In the genomic region with DNA sequence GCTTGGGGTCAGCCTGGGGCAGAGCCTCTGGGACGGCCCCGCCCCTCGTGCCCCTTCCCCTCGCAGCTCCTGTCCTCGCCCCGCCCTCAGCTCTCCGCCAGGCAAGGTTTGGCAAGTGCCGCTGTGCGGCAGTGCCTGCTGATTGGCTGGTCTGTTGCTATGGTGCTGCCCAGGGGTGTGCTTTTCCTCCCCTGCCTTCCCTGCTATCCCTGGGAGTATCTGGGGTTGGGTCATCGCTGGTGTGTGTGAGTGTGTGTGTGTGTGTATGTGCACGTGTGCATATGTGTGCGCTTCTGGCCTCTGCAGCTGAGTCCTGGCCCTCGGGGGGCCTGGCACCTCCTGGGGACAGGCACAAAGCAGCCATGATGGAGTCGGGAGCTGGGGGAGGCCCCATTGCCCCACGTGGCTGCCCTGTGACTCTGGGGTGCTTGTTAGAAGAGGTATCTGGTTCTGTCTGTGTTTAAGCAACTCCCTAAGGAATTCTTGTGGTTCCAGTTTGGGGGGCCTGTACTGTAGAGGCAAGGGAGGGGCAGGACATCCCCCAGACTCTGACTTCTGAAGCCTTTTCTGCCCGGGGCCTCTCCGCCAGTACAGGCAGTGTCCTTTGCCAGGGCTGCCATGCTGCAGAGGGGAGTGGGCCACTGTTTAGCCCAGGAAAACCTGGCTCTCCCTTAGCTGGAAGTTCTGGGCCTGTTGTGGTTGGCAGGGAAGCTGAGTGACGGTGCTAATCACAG, we compare ENCODE assay signal across 16 cellular contexts. TPM values are rescaled to one million over a fixed set of nuclear protein-coding genes. Genes with fewer than 3 reads are reported as not detected.
A peak's percentile ranks its signal among the peaks of the same experiment; 100 is the strongest.
DNase-seq lines count a peak whose midpoint lies in the region; ATAC-seq and TF ChIP-seq lines count a peak whose summit lies in the region.
"Had no signal": no experiment of that assay in that cellular context is flagged by ENCODE, and none has a peak within 500 bp of the region (broad histone marks: within the 10 kb centered on the region; RNA-seq: fewer than 3 reads in every experiment).

No MANE protein-coding gene starts in this region.

- CTCF ChIA-PET in IMR-90 (lab: Yijun Ruan, JAX), result no interaction called here
- CTCF ChIA-PET in PC-9 (lab: Charles Lee), result no interaction called here

- no peaks in the 10 kb centered on the region for H3K9me2 ChIP-seq in PC-9 (ENCODE audit: insufficient read depth)

- BruUV-seq in IMR-90 (replicated peaks; lab: Mats Ljungman, UMichigan) (no TSS peak), PC-9 (replicated peaks; lab: Mats Ljungman, UMichigan) (no TSS peak)

- TF ChIP-seq CTCF in IMR-90 (conservative IDR thresholded peaks at IDR 0.05; ENCODE audit: low read depth, low read length), result no peak
- no peak for TF ChIP-seq CTCF in PC-9 (conservative IDR thresholded peaks at IDR 0.05)

- no peak overlapping the region for H4K5ac ChIP-seq in IMR-90 (ENCODE audit: low read depth, low read length)

- peaks cover 7 to 39% of the 10 kb centered on the region in 2 experiments for H3K79me1 ChIP-seq in IMR-90 (ENCODE audit: low read depth in 1 of 2, low read length in 2 of 2)

- peaks cover 61% of the 10 kb centered on the region for H3K36me3 ChIP-seq in IMR-90 (ENCODE audit: control insufficient read depth, insufficient read depth, low read length)
- H3K36me3 ChIP-seq in PC-9 (ENCODE audit: low read depth), result peaks cover 20% of the 10 kb centered on the region
- H3K36me3 ChIP-seq: colonic mucosa had no signal

- H3K27ac ChIP-seq in IMR-90 (ENCODE audit: insufficient read depth, low read length) (no peak overlapping the region), caudate nucleus (ENCODE audit: low read depth, low read length) (peak overlapping the region; percentile 62), PC-9 (no peak overlapping the region)
- H3K27ac ChIP-seq: colonic mucosa, upper lobe of left lung had no signal

- TF ChIP-seq POLR2A in IMR-90 (IDR thresholded peaks at IDR 0.05; ENCODE audit: low read depth, low read length), result no peak

- H2BK5ac ChIP-seq in IMR-90 (ENCODE audit: low read depth, low read length, poor library complexity, severe bottlenecking), result no peak overlapping the region

- ATAC-seq in IMR-90 (ENCODE audit: low read depth), result peak; percentile 72
- ATAC-seq in HG03039 (IDR thresholded peaks at IDR 0.05; ENCODE audit: unreplicated experiment), result no peak
- ATAC-seq: PC-3, T-cell had no signal

- H4K20me1 ChIP-seq in IMR-90 (ENCODE audit: insufficient read depth, low read length) (no peaks in the 10 kb centered on the region), PC-9 (ENCODE audit: insufficient read depth) (no peaks in the 10 kb centered on the region)

- H3K4me1 ChIP-seq in IMR-90 (ENCODE audit: control insufficient read depth, insufficient read depth, low read length) (no peaks in the 10 kb centered on the region; the same call in 1 of the 2 replicates), PC-9 (replicated peaks; ENCODE audit: insufficient read depth) (no peaks in the 10 kb centered on the region)
- H3K4me1 ChIP-seq: colonic mucosa, upper lobe of left lung had no signal

- H2AK9ac ChIP-seq in IMR-90 (replicated peaks; ENCODE audit: low read depth, low read length, poor library complexity), result no peak overlapping the region

- no peaks in the 10 kb centered on the region for H3K9me1 ChIP-seq in IMR-90 (ENCODE audit: insufficient read depth, low read length)

- peak; percentile 61 for DNase-seq in AG08396 (ENCODE audit: low spot score)
- DNase-seq in IMR-90, result no peak
- DNase-seq in caudate nucleus (lab: John Stamatoyannopoulos, UW), result peak in 55 of 61 donors; percentile 3 to 89 (median 65)
- peak; percentile 66 for DNase-seq in iPS-NIHi7 (ENCODE audit: extremely low spot score)
- DNase-seq in PC-9, result no peak
- no peak for DNase-seq in NCI-H1436 treated with DMSO at 0.1 percent for 48 hours (lab: John Stamatoyannopoulos, UW)
- no peak for DNase-seq in NCI-H146 (lab: John Stamatoyannopoulos, UW)
- DNase-seq: activated CD4-positive, CD25-positive, alpha-beta regulatory T cell; activated CD8-positive, alpha-beta memory T cell treated with anti-CD3 and anti-CD28 coated beads, Interleukin-2, amount 50 U/mL, for 4 hours; Calu3; colonic mucosa; NCI-H446 treated with DMSO at 0.1 percent for 48 hours; PC-3; T-cell had no signal

- no peak overlapping the region for H2AFZ ChIP-seq in IMR-90 (replicated peaks; ENCODE audit: low read length, poor library complexity)
- H2AFZ ChIP-seq in PC-9, result no peak overlapping the region

- no peak overlapping the region for H3K14ac ChIP-seq in IMR-90 (replicated peaks; ENCODE audit: low read depth, low read length)

- no peak overlapping the region for H2BK20ac ChIP-seq in IMR-90 (ENCODE audit: low read depth, low read length)

- dilution Hi-C loops in IMR-90 (cut with HindIII; ENCODE audit: low sequenced_read_pairs, unreplicated experiment), result no loop called here

- H3F3A ChIP-seq in PC-9 (ENCODE audit: insufficient read depth, low read depth), result no peaks in the 10 kb centered on the region

- H3K4me2 ChIP-seq in IMR-90 (ENCODE audit: low read depth, low read length), result no peak overlapping the region
- no peak overlapping the region for H3K4me2 ChIP-seq in PC-9

- H3K79me2 ChIP-seq in PC-9 (ENCODE audit: low read depth), result peaks cover 10% of the 10 kb centered on the region

- no peak overlapping the region for H3K4me3 ChIP-seq in IMR-90 (ENCODE audit: insufficient read depth, low read depth, low read length)
- no peak overlapping the region for H3K4me3 ChIP-seq in PC-9
- H3K4me3 ChIP-seq: colonic mucosa, upper lobe of left lung had no signal

- no peak overlapping the region for H2BK15ac ChIP-seq in IMR-90 (ENCODE audit: low read depth, low read length)

- no peak overlapping the region for H3K18ac ChIP-seq in IMR-90 (ENCODE audit: low read depth, low read length)

- H2AK5ac ChIP-seq in IMR-90 (ENCODE audit: low read depth, low read length), result no peak overlapping the region

- H4K8ac ChIP-seq in IMR-90 (ENCODE audit: low read depth in 2 of 2, low read length in 2 of 2), result no peak overlapping the region

- H3K27me3 ChIP-seq in IMR-90 (ENCODE audit: control insufficient read depth, insufficient read depth, low read length), result no peaks in the 10 kb centered on the region
- no peaks in the 10 kb centered on the region for H3K27me3 ChIP-seq in PC-9 (ENCODE audit: insufficient read depth, low read depth)
- H3K27me3 ChIP-seq: colonic mucosa, upper lobe of left lung had no signal

- no peak overlapping the region for H2BK120ac ChIP-seq in IMR-90 (ENCODE audit: low read depth, low read length)

- TF ChIP-seq RAD21 in IMR-90 (IDR thresholded peaks at IDR 0.05; ENCODE audit: low read length), result no peak

- H3K9ac ChIP-seq in IMR-90 (ENCODE audit: low read depth, low read length), result no peak overlapping the region

- H3K9me3 ChIP-seq in IMR-90 (ENCODE audit: control insufficient read depth, insufficient read depth, low read length) (no peaks in the 10 kb centered on the region), PC-9 (ENCODE audit: insufficient read depth, low read depth) (no peaks in the 10 kb centered on the region)
- H3K9me3 ChIP-seq: colonic mucosa, upper lobe of left lung had no signal

- in situ Hi-C loops in IMR-90 (cut with MboI; ENCODE audit: low sequenced_read_pairs), result no loop called here

- POLR2A ChIA-PET in IMR-90 (lab: Charles Lee; ENCODE audit: unreplicated experiment), result no interaction called here
- POLR2A ChIA-PET in PC-9 (lab: Charles Lee; ENCODE audit: unreplicated experiment), result no interaction called here

- H3K4ac ChIP-seq in IMR-90 (ENCODE audit: low read depth, low read length), result no peak overlapping the region

- intact Hi-C loops in IMR-90 (cut with micrococcal nuclease), result no loop called here
- intact Hi-C loops in PC-9 (cut with micrococcal nuclease; ENCODE audit: unreplicated experiment), result no loop called here

- H4K91ac ChIP-seq in IMR-90 (ENCODE audit: insufficient read depth, low read depth, low read length), result no peak overlapping the region

- WGBS in IMR-90 (ENCODE audit: extremely low coverage in 2 of 2, insufficient read length in 1 of 2), 2 experiments, result 70% methylated on average over 8 of the region's 18 CpGs; no CpG with 5 or more reads in 1 of the 2 experiments

- no peak overlapping the region for H3K56ac ChIP-seq in IMR-90 (ENCODE audit: extremely low read depth, insufficient read depth, low read length)

- H3K23ac ChIP-seq in IMR-90 (ENCODE audit: low read depth, low read length), result no peak overlapping the region

TF ChIP-seq in IMR-90, 13 proteins besides CTCF, POLR2A, EP300 and RAD21 (continues in another document):
- 0 out of 2 replicates have a peak, but pooled peaks have one; percentile 49 for TF ChIP-seq RFX5 (IDR thresholded peaks at IDR 0.05; ENCODE audit: low read depth, low read length)

RNA-seq across cellular contexts. Expression of gene RTEL1, which starts 6.9 kb away (rescaled TPM):
- total RNA-seq in IMR-90 (2012; rRNA removed), result 9.4 and 14.7 TPM in 2 replicates
- polyA plus RNA-seq in IMR-90 (2012; rRNA removed), result 18.8 and 22.5 TPM in 2 replicates
- polyA plus RNA-seq in IMR-90 (2012; cell fraction: cytosol; rRNA removed), result 7.5 and 18.1 TPM in 2 replicates
- polyA plus RNA-seq in IMR-90 (2012; cell fraction: nucleus; rRNA removed; ENCODE audit: low replicate concordance), result 121 and 228 TPM in 2 replicates
- 36.0 and 37.4 TPM in 2 replicates for total RNA-seq in PC-9 (2021)

RNA-seq across cellular contexts. Expression of gene STMN3, which starts 11.8 kb away (rescaled TPM):
- total RNA-seq in IMR-90 (2012; rRNA removed) (20.3 and 21.1 TPM in 2 replicates), PC-9 (2021) (24.3 and 24.4 TPM in 2 replicates)
- polyA plus RNA-seq in IMR-90 (2012; rRNA removed), result 62.3 and 67.4 TPM in 2 replicates
- polyA plus RNA-seq in IMR-90 (2012; cell fraction: cytosol; rRNA removed), result 33.4 and 56.7 TPM in 2 replicates
- polyA plus RNA-seq in IMR-90 (2012; cell fraction: nucleus; rRNA removed; ENCODE audit: low replicate concordance), result 57.3 and 74.5 TPM in 2 replicates

RNA-seq across cellular contexts. Expression of gene TNFRSF6B, which starts 31.4 kb away (rescaled TPM):
- 1.1 and 1.3 TPM in 2 replicates for total RNA-seq in IMR-90 (2012; rRNA removed)
- polyA plus RNA-seq in IMR-90 (2012; rRNA removed), result 11.0 and 12.0 TPM in 2 replicates
- 3.7 and 18.0 TPM in 2 replicates for polyA plus RNA-seq in IMR-90 (2012; cell fraction: cytosol; rRNA removed)
- polyA plus RNA-seq in IMR-90 (2012; cell fraction: nucleus; rRNA removed; ENCODE audit: low replicate concordance), result 22.6 and 133 TPM in 2 replicates
- not detected in 2 replicates for total RNA-seq in PC-9 (2021)
- total RNA-seq: Calu3 had no signal

RNA-seq across cellular contexts. Expression of gene GMEB2, which starts 38.1 kb away (rescaled TPM):
- total RNA-seq in IMR-90 (2012; rRNA removed), result 5.0 and 5.3 TPM in 2 replicates
- 10.0 and 10.6 TPM in 2 replicates for polyA plus RNA-seq in IMR-90 (2012; rRNA removed)
- polyA plus RNA-seq in IMR-90 (2012; cell fraction: cytosol; rRNA removed), result 7.2 and 11.4 TPM in 2 replicates
- polyA plus RNA-seq in IMR-90 (2012; cell fraction: nucleus; rRNA removed; ENCODE audit: low replicate concordance), result 17.0 and 27.6 TPM in 2 replicates
- total RNA-seq in PC-9 (2021), result 18.9 and 19.3 TPM in 2 replicates

RNA-seq across cellular contexts. Expression of gene ARFRP1, which starts 42.7 kb away (rescaled TPM):
- total RNA-seq in IMR-90 (2012; rRNA removed), result 25.3 and 29.2 TPM in 2 replicates
- 36.3 and 36.6 TPM in 2 replicates for polyA plus RNA-seq in IMR-90 (2012; rRNA removed)
- 36.7 and 61.6 TPM in 2 replicates for polyA plus RNA-seq in IMR-90 (2012; cell fraction: cytosol; rRNA removed)
- 102 and 139 TPM in 2 replicates for polyA plus RNA-seq in IMR-90 (2012; cell fraction: nucleus; rRNA removed; ENCODE audit: low replicate concordance)
- 59.1 and 71.1 TPM in 2 replicates for total RNA-seq in PC-9 (2021)

Comparison
In these comparisons a context has a peak if more than half of its experiments do, and no peak if none do; other contexts are left out.
1. DNase-seq: peak in AG08396 (single experiment), caudate nucleus (55 of 61) and iPS-NIHi7 (single experiment); none in IMR-90 (single experiment), PC-9 (0 of 2), NCI-H1436 treated with DMSO at 0.1 percent for 48 hours (single experiment) and NCI-H146 (single experiment).